23 cellular contexts compared by ENCODE assay signal in genomic region chr7:15481127-15481526, GRCh38.
DNase-seq lines count a peak whose midpoint lies in the region; ATAC-seq, FAIRE-seq and TF ChIP-seq lines count a peak whose summit lies in the region.
"Had no signal": no experiment of that assay in that cellular context is flagged by ENCODE, and none has a peak within 500 bp of the region (broad histone marks: within the 10 kb centered on the region; RNA-seq: fewer than 3 reads in every experiment).

No MANE protein-coding gene starts in this region.

- H3K4me1 Mint-ChIP-seq in stimulated activated naive B cell treated with anti-CD40 and anti-IgM and Interleukin-4, amounts not matched to agents 10 μg/mL and 1 μg/mL and 100 μg/mL, for 72 hours: no peaks in the 10 kb centered on the region
- H3K4me1 Mint-ChIP-seq: CD14-positive monocyte; CD4-positive, alpha-beta memory T cell; CD4-positive, CD25-positive, alpha-beta regulatory T cell; CD8-positive, alpha-beta memory T cell had no signal

- no peak for TF ChIP-seq POLR2A in uterus (IDR thresholded peaks at IDR 0.05)

- no peak overlapping the region for H3K4me3 Mint-ChIP-seq in stimulated activated naive B cell treated with anti-CD40 and anti-IgM and Interleukin-4, amounts not matched to agents 10 μg/mL and 1 μg/mL and 100 μg/mL, for 72 hours
- H3K4me3 Mint-ChIP-seq: CD14-positive monocyte; CD4-positive, alpha-beta memory T cell; CD4-positive, CD25-positive, alpha-beta regulatory T cell; CD8-positive, alpha-beta memory T cell had no signal

- no peaks in the 10 kb centered on the region for H3K79me2 ChIP-seq in GM23248 (ENCODE audit: insufficient read depth)

- no peaks in the 10 kb centered on the region for H3K9me2 ChIP-seq in GM23248 (ENCODE audit: insufficient read depth)

- H3K27ac ChIP-seq in GM23248 (no peak overlapping the region), uterus (peak overlapping the region; percentile 1 to 25)
- H3K27ac ChIP-seq: BLaER1 had no signal

- no peak overlapping the region for H2AFZ ChIP-seq in GM23248

- H4K20me1 ChIP-seq in GM23248 (ENCODE audit: insufficient read depth): no peaks in the 10 kb centered on the region
- H4K20me1 ChIP-seq: BLaER1 had no signal

- no peak overlapping the region for H3K9ac ChIP-seq in GM23248
- H3K9ac ChIP-seq: BLaER1 had no signal

- intact Hi-C loops in uterus (cut with DNase I; ENCODE audit: low total_unique reads): no loop called here

- no peak for TF ChIP-seq CTCF in uterus (IDR thresholded peaks at IDR 0.05)

- peaks cover 3 to 6% of the 10 kb centered on the region in 2 donors for H3K9me3 Mint-ChIP-seq in stimulated activated naive B cell treated with anti-CD40 and anti-IgM and Interleukin-4, amounts not matched to agents 10 μg/mL and 1 μg/mL and 100 μg/mL, for 72 hours

- H3K4me3 ChIP-seq in GM23248: no peak overlapping the region
- no peak overlapping the region for H3K4me3 ChIP-seq in uterus
- H3K4me3 ChIP-seq: BLaER1 had no signal

- H3K36me3 Mint-ChIP-seq in stimulated activated naive B cell treated with anti-CD40 and anti-IgM and Interleukin-4, amounts not matched to agents 10 μg/mL and 1 μg/mL and 100 μg/mL, for 72 hours: no peaks in the 10 kb centered on the region
- H3K36me3 Mint-ChIP-seq: CD14-positive monocyte; CD4-positive, alpha-beta memory T cell; CD4-positive, CD25-positive, alpha-beta regulatory T cell; CD8-positive, alpha-beta memory T cell had no signal

- H3K27me3 Mint-ChIP-seq in stimulated activated naive B cell treated with anti-CD40 and anti-IgM and Interleukin-4, amounts not matched to agents 10 μg/mL and 1 μg/mL and 100 μg/mL, for 72 hours: no peaks in the 10 kb centered on the region
- H3K27me3 Mint-ChIP-seq: CD4-positive, alpha-beta memory T cell; CD4-positive, CD25-positive, alpha-beta regulatory T cell had no signal

- H3K27ac Mint-ChIP-seq in stimulated activated naive B cell treated with anti-CD40 and anti-IgM and Interleukin-4, amounts not matched to agents 10 μg/mL and 1 μg/mL and 100 μg/mL, for 72 hours: no peak overlapping the region
- H3K27ac Mint-ChIP-seq: CD14-positive monocyte; CD4-positive, alpha-beta memory T cell; CD4-positive, CD25-positive, alpha-beta regulatory T cell; CD8-positive, alpha-beta memory T cell had no signal

- H3F3A ChIP-seq in GM23248 (ENCODE audit: insufficient read depth): no peaks in the 10 kb centered on the region

- no peak overlapping the region for H3K4me2 ChIP-seq in GM23248 (ENCODE audit: unreplicated experiment)
- H3K4me2 ChIP-seq: BLaER1 had no signal

- peak; percentile 4 for FAIRE-seq in endometrium (lab: Jason Lieb, UNC)
- FAIRE-seq: D721Med, GM12891, GM19239 had no signal

- no peaks in the 10 kb centered on the region for H3K36me3 ChIP-seq in GM23248 (ENCODE audit: low read depth)
- H3K36me3 ChIP-seq in uterus: no peaks in the 10 kb centered on the region
- H3K36me3 ChIP-seq: BE2C, BLaER1 had no signal

- ATAC-seq in left lobe of liver (peak; percentile 24), HG03095 (IDR thresholded peaks at IDR 0.05; ENCODE audit: unreplicated experiment) (no peak)
- no peak for ATAC-seq in stimulated activated naive B cell treated with anti-CD40 and anti-IgM and Interleukin-4, amounts not matched to agents 10 μg/mL and 1 μg/mL and 100 μg/mL, for 72 hours (replicated peaks)

- no peaks in the 10 kb centered on the region for H3K4me1 ChIP-seq in GM23248 (ENCODE audit: insufficient read depth)
- peaks cover 0 to 9% of the 10 kb centered on the region in 2 donors for H3K4me1 ChIP-seq in uterus
- H3K4me1 ChIP-seq: BE2C, BLaER1, Caco-2 had no signal

- in situ Hi-C loops in GM23248 (cut with MboI): no loop called here

- DNase-seq in GM23248 (peak; percentile 6), left lobe of liver (ENCODE audit: low spot score) (no peak), uterus (peak in 1 of 2 donors; percentile 17)
- no peak for DNase-seq in effector CD8-positive, alpha-beta T cell (lab: John Stamatoyannopoulos, UW)
- no peak for DNase-seq in stimulated activated naive B cell treated with anti-CD40 and anti-IgM and Interleukin-4, amounts not matched to agents 10 μg/mL and 1 μg/mL and 100 μg/mL, for 72 hours
- DNase-seq: 8988T; ACHN; BE2C; C1 segment of cervical spinal cord; Caco-2; Calu3; CD4-positive, alpha-beta memory T cell; CD4-positive, CD25-positive, alpha-beta regulatory T cell; CD8-positive, alpha-beta memory T cell; DMS79 treated with DMSO at 0.1 percent for 48 hours; GF-D8 had no signal

- 20 to 34% methylated on average over 2 of the region's 2 CpGs for WGBS in GM23248 (ENCODE audit: low coverage in 1 of 2, low lambda C conversion rate in 2 of 2, missing lambda C conversion rate in 2 of 2), 2 experiments

- H3K9me3 ChIP-seq in GM23248 (ENCODE audit: low read depth) (no peaks in the 10 kb centered on the region), uterus (no peaks in the 10 kb centered on the region)
- H3K9me3 ChIP-seq: BE2C, BLaER1, Caco-2 had no signal

- H3K27me3 ChIP-seq in GM23248 (replicated peaks; ENCODE audit: insufficient read depth): no peaks in the 10 kb centered on the region
- no peaks in the 10 kb centered on the region for H3K27me3 ChIP-seq in uterus
- H3K27me3 ChIP-seq: BLaER1 had no signal
